Comparison of ENCODE assay signal across 11 cellular contexts in the genomic region with DNA sequence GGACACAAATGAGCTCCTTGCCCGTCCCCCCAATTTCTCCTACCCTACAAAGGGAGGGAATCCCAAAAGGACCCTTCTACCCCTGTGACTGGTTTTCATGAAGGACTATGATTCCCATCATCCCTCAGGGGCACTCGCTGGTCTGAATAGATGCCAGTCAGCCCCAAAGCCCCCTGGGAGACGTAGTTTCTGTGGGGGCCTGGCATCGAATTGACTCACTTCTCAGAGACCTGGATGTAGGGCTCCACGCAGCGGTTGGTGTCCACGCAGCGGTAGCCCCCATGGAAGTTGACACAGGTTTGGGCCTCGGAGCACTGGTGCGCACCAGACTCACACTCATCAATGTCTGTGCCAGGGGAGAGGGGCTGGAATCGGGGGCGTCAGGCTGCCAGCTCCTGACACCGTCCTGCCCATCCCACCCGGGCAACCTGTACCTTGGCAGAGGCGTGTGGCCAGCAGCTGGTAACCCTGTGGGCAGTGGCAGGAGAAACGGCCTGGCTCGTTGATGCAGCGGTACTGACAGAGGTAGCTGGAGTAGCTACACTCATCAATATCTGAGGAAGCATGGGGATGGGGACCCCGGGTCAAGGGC. TPM values are rescaled to one million over a fixed set of nuclear protein-coding genes. Genes with fewer than 3 reads are reported as not detected.
A peak's percentile ranks its signal among the peaks of the same experiment; 100 is the strongest.
DNase-seq lines count a peak whose midpoint lies in the region; ATAC-seq, FAIRE-seq and TF ChIP-seq lines count a peak whose summit lies in the region.
"Had no signal": no experiment of that assay in that cellular context is flagged by ENCODE, and none has a peak within 500 bp of the region (broad histone marks: within the 10 kb centered on the region; RNA-seq: fewer than 3 reads in every experiment).

No MANE protein-coding gene starts in this region.

- H3K9me3 Mint-ChIP-seq in T-cell: no peaks in the 10 kb centered on the region

- TF ChIP-seq CTCF in HepG2 (CRISPR knock-in tag; IDR thresholded peaks at IDR 0.05): no peak
- no peak for TF ChIP-seq CTCF in right lobe of liver (IDR thresholded peaks at IDR 0.05)
- no peak for TF ChIP-seq CTCF in kidney (IDR thresholded peaks at IDR 0.05; ENCODE audit: borderline replicate concordance, extremely low read depth, insufficient read depth)

- no peaks in the 10 kb centered on the region for H4K20me1 ChIP-seq in HepG2 (ENCODE audit: insufficient read depth, low read length)

- H3K79me2 ChIP-seq in HepG2 (ENCODE audit: insufficient read depth, low read length): no peaks in the 10 kb centered on the region

- ATAC-seq in HepG2 (no peak), right lobe of liver (no peak), T-cell (replicated peaks in 1 of 4) (peak; percentile 40 to 77 (median 42)), HG02642 (IDR thresholded peaks at IDR 0.05; ENCODE audit: poor library complexity, unreplicated experiment) (no peak)
- ATAC-seq: stimulated activated naive CD8-positive, alpha-beta T cell treated with anti-CD3 and anti-CD28 coated beads, Interleukin-15, Interleukin-2, amounts not matched to agents 100 U/mL and 50 U/mL, for 24 hours had no signal

- TF ChIP-seq EP300 in HepG2 (IDR thresholded peaks at IDR 0.05; ENCODE audit: low read depth in 2 of 2, low read length in 2 of 2) (no peak), HepG2 (CRISPR knock-in tag; IDR thresholded peaks at IDR 0.05; ENCODE audit: borderline replicate concordance) (no peak)

- H3K4me1 Mint-ChIP-seq in T-cell: peaks cover 13 to 25% (median 16%) of the 10 kb centered on the region in 3 donors

- BruUV-seq in HepG2 (replicated peaks; lab: Mats Ljungman, UMichigan): no TSS peak

- H3K4me3 Mint-ChIP-seq in T-cell: no peak overlapping the region

- 86% methylated on average over 15 of the region's 19 CpGs for WGBS in HepG2 (ENCODE audit: low lambda C conversion rate)
- 83% methylated on average over 1 of the region's 19 CpGs for WGBS in right lobe of liver (ENCODE audit: insufficient coverage, low coverage, low lambda C conversion rate, missing lambda C conversion rate)

- peaks cover 22% of the 10 kb centered on the region for H3K4me1 ChIP-seq in HepG2 (ENCODE audit: insufficient read depth, low read length)
- H3K4me1 ChIP-seq in right lobe of liver: peaks cover 0 to 4% (median 0%) of the 10 kb centered on the region in 4 donors
- peaks cover 3 to 14% of the 10 kb centered on the region in 2 donors for H3K4me1 ChIP-seq in kidney (ENCODE audit: control insufficient read depth in 1 of 2, insufficient read depth in 1 of 2, low read depth in 1 of 2, low read length in 2 of 2)

- no peak overlapping the region for H3K4me3 ChIP-seq in HepG2 (replicated peaks in 1 of 3; ENCODE audit: insufficient read depth in 1 of 3, low read depth in 2 of 3, low read length in 3 of 3)
- no peak overlapping the region for H3K4me3 ChIP-seq in right lobe of liver
- no peak overlapping the region for H3K4me3 ChIP-seq in kidney (ENCODE audit: low read length in 2 of 2)
- H3K4me3 ChIP-seq: coronary artery had no signal

- no peaks in the 10 kb centered on the region; a peak in 1 of 5 replicates for H3K27me3 ChIP-seq in HepG2 (ENCODE audit: control insufficient read depth in 1 of 2, insufficient read depth in 2 of 2, low read length in 2 of 2)
- no peaks in the 10 kb centered on the region for H3K27me3 ChIP-seq in right lobe of liver

- H3K9me3 ChIP-seq in HepG2 (ENCODE audit: low read length) (no peaks in the 10 kb centered on the region), right lobe of liver (no peaks in the 10 kb centered on the region), kidney (ENCODE audit: control insufficient read depth in 1 of 2, low read length in 2 of 2) (no peaks in the 10 kb centered on the region)

- CTCF ChIA-PET in HepG2 (lab: Yijun Ruan, JAX; ENCODE audit: low intra/inter-chr PET ratio, low total read pairs): no interaction called here
- CTCF ChIA-PET in T-cell (lab: Charles Lee): interaction anchor here (1.0 to 1.8 kb wide), 3 partner anchors 8 to 24 kb away, joined by 3 to 5 read pairs (median 4); partner anchors contain the start of gene MUS81 (in 2 of the 2)

- POLR2A ChIA-PET in HepG2 (lab: Yijun Ruan, JAX) (interaction anchor here (1.0 to 8.9 kb wide), 3 partner anchors 9 to 156 kb away, joined by 3 to 81 read pairs (median 3); partner anchors contain the start of genes CFL1 and MUS81), T-cell (lab: Charles Lee) (no interaction called here)

- in situ Hi-C loops in HepG2 (cut with HindIII; ENCODE audit: extremely low pct_ligation_motif_present, low pct_unique_long_range_greater_than_20kb) (no loop called here), KBM-7 (cut with MboI; ENCODE audit: low pct_unique_long_range_greater_than_20kb, low sequenced_read_pairs) (no loop called here)

- peak in 1 of 2 experiments; percentile 32; a peak in 1 of 4 replicates for TF ChIP-seq POLR2A in HepG2 (IDR thresholded peaks at IDR 0.05; ENCODE audit: insufficient read depth in 1 of 2, low read depth in 2 of 2, low read length in 2 of 2)
- TF ChIP-seq POLR2A in right lobe of liver (IDR thresholded peaks at IDR 0.05): no peak

- no peak for TF ChIP-seq RAD21 in HepG2 (CRISPR knock-in tag; IDR thresholded peaks at IDR 0.05)

- H3K27ac Mint-ChIP-seq in T-cell: no peak overlapping the region

- H3K9ac ChIP-seq in HepG2 (ENCODE audit: insufficient read depth, low read depth, low read length) (no peak overlapping the region), kidney (ENCODE audit: low read length in 2 of 2) (no peak overlapping the region)

- FAIRE-seq in HepG2 (lab: Jason Lieb, UNC): no peak
- no peak for FAIRE-seq in kidney (lab: Jason Lieb, UNC)
- FAIRE-seq in urothelium cell line (lab: Jason Lieb, UNC): peak; percentile 32

- DNase-seq in HepG2 (ENCODE audit: low spot score): no peak
- DNase-seq in right lobe of liver: no peak
- DNase-seq in T-cell: peak in 5 of 34 experiments; percentile 31 to 45 (median 36)
- peak; percentile 65 for DNase-seq in kidney
- no peak for DNase-seq in urothelium cell line (ENCODE audit: low spot score)
- no peak for DNase-seq in KBM-7
- DNase-seq in HCEC 1CT: no peak
- DNase-seq: activated CD8-positive, alpha-beta memory T cell treated with anti-CD3 and anti-CD28 coated beads, Interleukin-2, amount 50 U/mL, for 48 hours had no signal

- no peak overlapping the region for H3K4me2 ChIP-seq in HepG2 (ENCODE audit: low read depth, low read length)

- peaks cover 12 to 38% of the 10 kb centered on the region in 2 experiments; a peak in 4 of 5 replicates for H3K36me3 ChIP-seq in HepG2 (replicated peaks in 1 of 2; ENCODE audit: control insufficient read depth in 1 of 2, insufficient read depth in 2 of 2, low read length in 2 of 2)
- H3K36me3 ChIP-seq in right lobe of liver: peaks cover 0 to 23% (median 14%) of the 10 kb centered on the region in 4 donors
- H3K36me3 ChIP-seq in kidney (ENCODE audit: control insufficient read depth in 1 of 2, insufficient read depth in 2 of 2, low read length in 2 of 2): peaks cover 17 to 38% of the 10 kb centered on the region in 2 donors

- no peaks in the 10 kb centered on the region for H3K27me3 Mint-ChIP-seq in T-cell

- intact Hi-C loops in HepG2 (cut with micrococcal nuclease; ENCODE audit: unreplicated experiment) (no loop called here), right lobe of liver (cut with DNase I) (no loop called here), kidney (cut with DNase I) (no loop called here)

- H2AFZ ChIP-seq in HepG2 (ENCODE audit: low read length): no peak overlapping the region

- H3K27ac ChIP-seq in HepG2 (ENCODE audit: extremely low read length, insufficient read depth, low read length) (no peak overlapping the region), right lobe of liver (no peak overlapping the region), kidney (ENCODE audit: low read depth in 2 of 2, low read length in 2 of 2) (no peak overlapping the region)
- H3K27ac ChIP-seq: coronary artery had no signal

- H3K36me3 Mint-ChIP-seq in T-cell: peaks cover 8% of the 10 kb centered on the region

RNA-seq across cellular contexts. Expression of gene EFEMP2, which starts 4.4 kb away (rescaled TPM):
- total RNA-seq in HepG2 (2016; rRNA removed; fragmentation: Illumina TruSeq; extraction: Trizol) (3.7 and 7.4 TPM in 2 replicates), right lobe of liver (10 to 100 TPM in 1 of 6 experiments, 1 to 10 TPM in 5; 5.1 to 13.9 (median 7.8) TPM), T-cell (10 to 100 TPM in 3 of 5 donors, 1 to 10 TPM in 2; 7.0 to 14.1 (median 10.2) TPM), kidney (64.2 TPM)
- 15.2 and 15.7 TPM in 2 replicates for total RNA-seq in HepG2 (2016; cell fraction: cytosol; rRNA removed; fragmentation: Illumina TruSeq; extraction: Trizol; ENCODE audit: low read depth)
- total RNA-seq in HepG2 (2016; cell fraction: insoluble cytoplasmic fraction; rRNA removed; fragmentation: Illumina TruSeq; extraction: Trizol): 3.7 and 8.2 TPM in 2 replicates
- total RNA-seq in HepG2 (2016; cell fraction: membrane; rRNA removed; fragmentation: Illumina TruSeq; extraction: Trizol): 12.4 and 16.0 TPM in 2 replicates
- total RNA-seq in HepG2 (2016; cell fraction: nucleus; rRNA removed; fragmentation: Illumina TruSeq; extraction: Trizol): 7.8 and 14.5 TPM in 2 replicates
- polyA plus RNA-seq in HepG2 (2011; rRNA removed) (29.7 and 34.3 TPM in 2 replicates), kidney (ENCODE audit: insufficient read depth, low read depth, low replicate concordance) (60.0 TPM)
- polyA plus RNA-seq in HepG2 (2011; cell fraction: cytosol; rRNA removed): 17.6 and 22.8 TPM in 2 replicates
- 150 and 216 TPM in 2 replicates for polyA plus RNA-seq in HepG2 (2011; cell fraction: nucleus; rRNA removed)
- 12.1 and 14.4 TPM in 2 replicates for polyA plus RNA-seq in HepG2 (2012)
- 19.2 and 19.9 TPM in 2 replicates for polyA plus RNA-seq in HepG2 (2016; cell fraction: cytosol; fragmentation: Illumina TruSeq; extraction: Trizol; ENCODE audit: low read depth)
- polyA plus RNA-seq in HepG2 (2016; cell fraction: insoluble cytoplasmic fraction; fragmentation: Illumina TruSeq; extraction: Trizol; ENCODE audit: low read depth): 5.8 and 5.9 TPM in 2 replicates
- 18.0 and 19.9 TPM in 2 replicates for polyA plus RNA-seq in HepG2 (2016; cell fraction: membrane; fragmentation: Illumina TruSeq; extraction: Trizol; ENCODE audit: low read depth)
- polyA plus RNA-seq in HepG2 (2016; cell fraction: nucleus; fragmentation: Illumina TruSeq; extraction: Trizol; ENCODE audit: insufficient read depth, low read depth): 20.2 and 23.5 TPM in 2 replicates
- 2.1 and 18.1 TPM in 2 replicates for polyA minus RNA-seq in HepG2 (2011; rRNA and poly(A)+ RNA removed; ENCODE audit: low replicate concordance)
- 4.1 and 4.8 TPM in 2 replicates for polyA minus RNA-seq in HepG2 (2011; cell fraction: cytosol; rRNA and poly(A)+ RNA removed)
- 14.5 and 17.7 TPM in 2 replicates for polyA minus RNA-seq in HepG2 (2011; cell fraction: nucleus; rRNA and poly(A)+ RNA removed)

RNA-seq across cellular contexts. Expression of gene MUS81, which starts 7.9 kb away (rescaled TPM):
- total RNA-seq in HepG2 (2016; rRNA removed; fragmentation: Illumina TruSeq; extraction: Trizol) (13.2 and 25.6 TPM in 2 replicates), right lobe of liver (10 to 100 TPM; 14.0 to 25.6 (median 19.7) TPM), T-cell (100 to 1,000 TPM in 2 of 5 donors, 10 to 100 TPM in 3; 55.5 to 118 (median 95.6) TPM), kidney (54.9 TPM)
- total RNA-seq in HepG2 (2016; cell fraction: cytosol; rRNA removed; fragmentation: Illumina TruSeq; extraction: Trizol; ENCODE audit: low read depth): 9.1 and 9.8 TPM in 2 replicates
- total RNA-seq in HepG2 (2016; cell fraction: insoluble cytoplasmic fraction; rRNA removed; fragmentation: Illumina TruSeq; extraction: Trizol): 10.0 and 23.4 TPM in 2 replicates
- total RNA-seq in HepG2 (2016; cell fraction: membrane; rRNA removed; fragmentation: Illumina TruSeq; extraction: Trizol): 9.8 and 11.9 TPM in 2 replicates
- 33.1 and 33.6 TPM in 2 replicates for total RNA-seq in HepG2 (2016; cell fraction: nucleus; rRNA removed; fragmentation: Illumina TruSeq; extraction: Trizol)
- polyA plus RNA-seq in HepG2 (2011; rRNA removed) (30.2 and 43.6 TPM in 2 replicates), kidney (ENCODE audit: insufficient read depth, low read depth, low replicate concordance) (31.2 TPM)
- polyA plus RNA-seq in HepG2 (2011; cell fraction: cytosol; rRNA removed): 9.6 and 15.1 TPM in 2 replicates
- 256 and 293 TPM in 2 replicates for polyA plus RNA-seq in HepG2 (2011; cell fraction: nucleus; rRNA removed)
- polyA plus RNA-seq in HepG2 (2012): 17.9 and 34.3 TPM in 2 replicates
- polyA plus RNA-seq in HepG2 (2016; cell fraction: cytosol; fragmentation: Illumina TruSeq; extraction: Trizol; ENCODE audit: low read depth): 5.3 and 7.5 TPM in 2 replicates
- polyA plus RNA-seq in HepG2 (2016; cell fraction: insoluble cytoplasmic fraction; fragmentation: Illumina TruSeq; extraction: Trizol; ENCODE audit: low read depth): 10.0 and 14.2 TPM in 2 replicates
- 9.0 and 9.4 TPM in 2 replicates for polyA plus RNA-seq in HepG2 (2016; cell fraction: membrane; fragmentation: Illumina TruSeq; extraction: Trizol; ENCODE audit: low read depth)
- 70.1 TPM in 2 replicates for polyA plus RNA-seq in HepG2 (2016; cell fraction: nucleus; fragmentation: Illumina TruSeq; extraction: Trizol; ENCODE audit: insufficient read depth, low read depth)
- 21.4 and 58.7 TPM in 2 replicates for polyA minus RNA-seq in HepG2 (2011; rRNA and poly(A)+ RNA removed; ENCODE audit: low replicate concordance)
- 5.5 and 5.8 TPM in 2 replicates for polyA minus RNA-seq in HepG2 (2011; cell fraction: cytosol; rRNA and poly(A)+ RNA removed)
- polyA minus RNA-seq in HepG2 (2011; cell fraction: nucleus; rRNA and poly(A)+ RNA removed): 60.9 and 66.5 TPM in 2 replicates

RNA-seq across cellular contexts. Expression of gene CFL1, which starts 10.2 kb away (rescaled TPM):
- 383 and 458 TPM in 2 replicates for total RNA-seq in HepG2 (2016; rRNA removed; fragmentation: Illumina TruSeq; extraction: Trizol)
- 49.6 and 56.4 TPM in 2 replicates for total RNA-seq in HepG2 (2016; cell fraction: cytosol; rRNA removed; fragmentation: Illumina TruSeq; extraction: Trizol; ENCODE audit: low read depth)
- total RNA-seq in HepG2 (2016; cell fraction: insoluble cytoplasmic fraction; rRNA removed; fragmentation: Illumina TruSeq; extraction: Trizol): 365 and 431 TPM in 2 replicates
- 92.4 and 99.4 TPM in 2 replicates for total RNA-seq in HepG2 (2016; cell fraction: membrane; rRNA removed; fragmentation: Illumina TruSeq; extraction: Trizol)
- 154 and 171 TPM in 2 replicates for total RNA-seq in HepG2 (2016; cell fraction: nucleus; rRNA removed; fragmentation: Illumina TruSeq; extraction: Trizol)
- polyA plus RNA-seq in HepG2 (2011; rRNA removed): 347 and 379 TPM in 2 replicates
- 649 and 884 TPM in 2 replicates for polyA plus RNA-seq in HepG2 (2011; cell fraction: cytosol; rRNA removed)
- polyA plus RNA-seq in HepG2 (2011; cell fraction: nucleus; rRNA removed): 218 and 244 TPM in 2 replicates
- polyA plus RNA-seq in HepG2 (2012): 289 and 295 TPM in 2 replicates
- polyA plus RNA-seq in HepG2 (2016; cell fraction: cytosol; fragmentation: Illumina TruSeq; extraction: Trizol; ENCODE audit: low read depth): 112 and 116 TPM in 2 replicates
- polyA plus RNA-seq in HepG2 (2016; cell fraction: insoluble cytoplasmic fraction; fragmentation: Illumina TruSeq; extraction: Trizol; ENCODE audit: low read depth): 879 and 1,116 TPM in 2 replicates
- 173 and 178 TPM in 2 replicates for polyA plus RNA-seq in HepG2 (2016; cell fraction: membrane; fragmentation: Illumina TruSeq; extraction: Trizol; ENCODE audit: low read depth)
- polyA plus RNA-seq in HepG2 (2016; cell fraction: nucleus; fragmentation: Illumina TruSeq; extraction: Trizol; ENCODE audit: insufficient read depth, low read depth): 427 and 437 TPM in 2 replicates
- 360 and 1,083 TPM in 2 replicates for polyA minus RNA-seq in HepG2 (2011; rRNA and poly(A)+ RNA removed; ENCODE audit: low replicate concordance)
- 284 and 320 TPM in 2 replicates for polyA minus RNA-seq in HepG2 (2011; cell fraction: cytosol; rRNA and poly(A)+ RNA removed)
- 153 and 218 TPM in 2 replicates for polyA minus RNA-seq in HepG2 (2011; cell fraction: nucleus; rRNA and poly(A)+ RNA removed)
- total RNA-seq in right lobe of liver: 100 to 1,000 TPM; 219 to 503 (median 313) TPM
- total RNA-seq in T-cell: 100 to 1,000 TPM; 584 to 761 (median 636) TPM
- total RNA-seq in kidney: 705 TPM
- 846 TPM for polyA plus RNA-seq in kidney (ENCODE audit: insufficient read depth, low read depth, low replicate concordance)

RNA-seq across cellular contexts. Expression of gene CTSW, which starts 11.5 kb away (rescaled TPM):
- total RNA-seq in HepG2 (2016; rRNA removed; fragmentation: Illumina TruSeq; extraction: Trizol) (not detected in 2 replicates), right lobe of liver (1 to 10 TPM in 3 of 6 experiments, under 1 TPM in 3; 0.49 to 1.3 (median 1.0) TPM), T-cell (100 to 1,000 TPM in 1 of 5 donors, 10 to 100 TPM in 4; 45.3 to 127 (median 66.4) TPM), kidney (3.9 TPM)
- total RNA-seq in HepG2 (2016; cell fraction: cytosol; rRNA removed; fragmentation: Illumina TruSeq; extraction: Trizol; ENCODE audit: low read depth): not detected in 2 replicates
- not detected in 2 replicates for total RNA-seq in HepG2 (2016; cell fraction: insoluble cytoplasmic fraction; rRNA removed; fragmentation: Illumina TruSeq; extraction: Trizol)
- total RNA-seq in HepG2 (2016; cell fraction: membrane; rRNA removed; fragmentation: Illumina TruSeq; extraction: Trizol): not detected in 2 replicates
- not detected in 2 replicates for total RNA-seq in HepG2 (2016; cell fraction: nucleus; rRNA removed; fragmentation: Illumina TruSeq; extraction: Trizol)
- polyA plus RNA-seq in HepG2 (2011; rRNA removed) (0.09 TPM in 1 of 2 replicates, not detected in the other), kidney (ENCODE audit: insufficient read depth, low read depth, low replicate concordance) (1.3 TPM)
- not detected in 2 replicates for polyA plus RNA-seq in HepG2 (2011; cell fraction: cytosol; rRNA removed)
- polyA plus RNA-seq in HepG2 (2011; cell fraction: nucleus; rRNA removed): 0.24 TPM in 1 of 2 replicates, not detected in the other
- 0.29 TPM in 1 of 2 replicates, not detected in the other for polyA plus RNA-seq in HepG2 (2012)
- not detected in 2 replicates for polyA plus RNA-seq in HepG2 (2016; cell fraction: cytosol; fragmentation: Illumina TruSeq; extraction: Trizol; ENCODE audit: low read depth)
- not detected in 2 replicates for polyA plus RNA-seq in HepG2 (2016; cell fraction: insoluble cytoplasmic fraction; fragmentation: Illumina TruSeq; extraction: Trizol; ENCODE audit: low read depth)
- not detected in 2 replicates for polyA plus RNA-seq in HepG2 (2016; cell fraction: membrane; fragmentation: Illumina TruSeq; extraction: Trizol; ENCODE audit: low read depth)
- not detected in 2 replicates for polyA plus RNA-seq in HepG2 (2016; cell fraction: nucleus; fragmentation: Illumina TruSeq; extraction: Trizol; ENCODE audit: insufficient read depth, low read depth)
- polyA minus RNA-seq in HepG2 (2011; rRNA and poly(A)+ RNA removed; ENCODE audit: low replicate concordance): not detected in 2 replicates
- polyA minus RNA-seq in HepG2 (2011; cell fraction: cytosol; rRNA and poly(A)+ RNA removed): not detected in 2 replicates
- not detected in 2 replicates for polyA minus RNA-seq in HepG2 (2011; cell fraction: nucleus; rRNA and poly(A)+ RNA removed)

RNA-seq across cellular contexts. Expression of gene FIBP, which starts 20.1 kb away (rescaled TPM):
- 62.1 and 66.0 TPM in 2 replicates for total RNA-seq in HepG2 (2016; rRNA removed; fragmentation: Illumina TruSeq; extraction: Trizol)
- total RNA-seq in HepG2 (2016; cell fraction: cytosol; rRNA removed; fragmentation: Illumina TruSeq; extraction: Trizol; ENCODE audit: low read depth): 107 and 121 TPM in 2 replicates
- 58.2 and 62.9 TPM in 2 replicates for total RNA-seq in HepG2 (2016; cell fraction: insoluble cytoplasmic fraction; rRNA removed; fragmentation: Illumina TruSeq; extraction: Trizol)
- total RNA-seq in HepG2 (2016; cell fraction: membrane; rRNA removed; fragmentation: Illumina TruSeq; extraction: Trizol): 102 and 112 TPM in 2 replicates
- total RNA-seq in HepG2 (2016; cell fraction: nucleus; rRNA removed; fragmentation: Illumina TruSeq; extraction: Trizol): 30.9 and 31.6 TPM in 2 replicates
- 42.9 and 55.3 TPM in 2 replicates for polyA plus RNA-seq in HepG2 (2011; rRNA removed)
- 42.7 and 69.1 TPM in 2 replicates for polyA plus RNA-seq in HepG2 (2011; cell fraction: cytosol; rRNA removed)
- polyA plus RNA-seq in HepG2 (2011; cell fraction: nucleus; rRNA removed): 93.3 and 102 TPM in 2 replicates
- polyA plus RNA-seq in HepG2 (2012): 30.4 and 30.7 TPM in 2 replicates
- 106 and 128 TPM in 2 replicates for polyA plus RNA-seq in HepG2 (2016; cell fraction: cytosol; fragmentation: Illumina TruSeq; extraction: Trizol; ENCODE audit: low read depth)
- polyA plus RNA-seq in HepG2 (2016; cell fraction: insoluble cytoplasmic fraction; fragmentation: Illumina TruSeq; extraction: Trizol; ENCODE audit: low read depth): 57.7 and 68.5 TPM in 2 replicates
- polyA plus RNA-seq in HepG2 (2016; cell fraction: membrane; fragmentation: Illumina TruSeq; extraction: Trizol; ENCODE audit: low read depth): 104 and 109 TPM in 2 replicates
- 53.2 and 59.2 TPM in 2 replicates for polyA plus RNA-seq in HepG2 (2016; cell fraction: nucleus; fragmentation: Illumina TruSeq; extraction: Trizol; ENCODE audit: insufficient read depth, low read depth)
- polyA minus RNA-seq in HepG2 (2011; rRNA and poly(A)+ RNA removed; ENCODE audit: low replicate concordance): 100 and 198 TPM in 2 replicates
- 30.7 and 31.3 TPM in 2 replicates for polyA minus RNA-seq in HepG2 (2011; cell fraction: cytosol; rRNA and poly(A)+ RNA removed)
- 25.2 and 39.5 TPM in 2 replicates for polyA minus RNA-seq in HepG2 (2011; cell fraction: nucleus; rRNA and poly(A)+ RNA removed)
- 10 to 100 TPM; 19.4 to 66.1 (median 23.3) TPM for total RNA-seq in right lobe of liver
- total RNA-seq in T-cell: 10 to 100 TPM; 30.2 to 47.1 (median 39.2) TPM
- total RNA-seq in kidney: 58.0 TPM
- polyA plus RNA-seq in kidney (ENCODE audit: insufficient read depth, low read depth, low replicate concordance): 105 TPM

Comparison
In these comparisons a context has a peak if more than half of its experiments do, and no peak if none do; other contexts are left out.
1. ATAC-seq: peak in T-cell (4 of 4); none in HepG2 (single experiment), right lobe of liver (0 of 4) and HG02642 (single experiment).